ENCODE assay signal across 16 cellular contexts in the genomic region with DNA sequence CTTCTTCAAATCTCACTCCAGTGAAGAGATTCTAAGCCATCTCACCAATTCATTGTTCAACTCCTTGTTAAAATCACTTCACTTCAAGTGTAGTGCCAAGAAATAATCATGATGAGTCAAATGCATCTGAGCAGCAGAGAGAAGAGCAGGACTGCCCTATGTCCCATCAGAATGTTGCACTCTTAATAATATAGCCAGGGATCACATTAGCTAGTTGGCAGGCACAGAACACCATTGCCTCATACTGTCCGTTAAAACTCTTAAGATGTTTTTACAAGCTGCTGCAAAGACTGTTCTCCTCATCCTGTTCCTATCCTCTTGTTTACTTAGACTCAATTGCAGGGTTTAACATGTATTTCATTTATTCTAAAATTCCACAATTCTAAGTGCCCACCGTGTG.
DNase-seq lines count a peak whose midpoint lies in the region; ATAC-seq and TF ChIP-seq lines count a peak whose summit lies in the region.
"Had no signal": no experiment of that assay in that cellular context is flagged by ENCODE, and none has a peak within 500 bp of the region (broad histone marks: within the 10 kb centered on the region; RNA-seq: fewer than 3 reads in every experiment).

No MANE protein-coding gene starts in this region.

- H3K79me2 ChIP-seq in hepatocyte, result no peaks in the 10 kb centered on the region

- TF ChIP-seq POLR2A in thyroid gland (IDR thresholded peaks at IDR 0.05), result no peak

- DNase-seq in LHCN-M2 (ENCODE audit: low read depth), result peak; percentile 39
- DNase-seq in cardiac fibroblast (ENCODE audit: low read depth in 2 of 2), result peak; percentile 75 to 82
- DNase-seq in hepatocyte (ENCODE audit: low spot score), result peak; percentile 16
- peak; percentile 34 to 46 for DNase-seq in thyroid gland
- no peak for DNase-seq in head of caudate nucleus
- no peak for DNase-seq in NCI-H1092 treated with DMSO at 0.1 percent for 48 hours (lab: John Stamatoyannopoulos, UW)
- no peak for DNase-seq in NCI-H146 treated with DMSO at 0.1 percent for 48 hours (lab: John Stamatoyannopoulos, UW; ENCODE audit: unreplicated experiment)
- DNase-seq: activated CD4-positive, alpha-beta T cell treated with anti-CD3 and anti-CD28 coated beads for 4 hours; activated T-cell treated with anti-CD3 and anti-CD28 coated beads, Interleukin-2, amount 50 U/mL, for 1 hour; amniotic stem cell; Caco-2; naive thymus-derived CD8-positive, alpha-beta T cell; NCI-H510A treated with DMSO at 0.1 percent for 48 hours; T-helper 1 cell had no signal

- no peaks in the 10 kb centered on the region for H4K20me1 ChIP-seq in hepatocyte (ENCODE audit: insufficient read depth, poor library complexity, severe bottlenecking)

- H3K36me3 ChIP-seq in hepatocyte (replicated peaks; ENCODE audit: insufficient read depth, low read depth), result no peaks in the 10 kb centered on the region
- no peaks in the 10 kb centered on the region for H3K36me3 ChIP-seq in thyroid gland

- H3K27ac ChIP-seq in hepatocyte (no peak overlapping the region), thyroid gland (peak overlapping the region; percentile 38 to 63 (median 47))

- H3K4me3 ChIP-seq in cardiac fibroblast (replicated peaks in 1 of 2; ENCODE audit: low read depth in 2 of 2, low read length in 2 of 2) (no peak overlapping the region), hepatocyte (no peak overlapping the region), thyroid gland (replicated peaks in 1 of 3) (no peak overlapping the region)
- H3K4me3 ChIP-seq: skin epidermis had no signal

- no peak for TF ChIP-seq CTCF in cardiac fibroblast (IDR thresholded peaks at IDR 0.05; ENCODE audit: low read depth, low read length)
- TF ChIP-seq CTCF in hepatocyte (IDR thresholded peaks at IDR 0.05; ENCODE audit: poor library complexity), result no peak
- TF ChIP-seq CTCF in thyroid gland (IDR thresholded peaks at IDR 0.05), result no peak

- ATAC-seq in GM21447 (IDR thresholded peaks at IDR 0.05; ENCODE audit: unreplicated experiment), result no peak
- ATAC-seq: naive thymus-derived CD8-positive, alpha-beta T cell had no signal

- H3K9me3 ChIP-seq in hepatocyte (ENCODE audit: low read depth) (no peaks in the 10 kb centered on the region), thyroid gland (no peaks in the 10 kb centered on the region)
- H3K9me3 ChIP-seq: Caco-2 had no signal

- H2AFZ ChIP-seq in hepatocyte, result no peak overlapping the region

- H3K4me2 ChIP-seq in hepatocyte, result no peak overlapping the region

- H3K4me1 ChIP-seq in hepatocyte (ENCODE audit: insufficient read depth), result peaks cover 7% of the 10 kb centered on the region
- H3K4me1 ChIP-seq in thyroid gland, result peaks cover 16 to 44% of the 10 kb centered on the region in 2 donors

- intact Hi-C loops in thyroid gland (cut with DNase I), result no loop called here
- intact Hi-C loops in head of caudate nucleus (cut with DNase I), result no loop called here

- no peaks in the 10 kb centered on the region for H3K9me2 ChIP-seq in hepatocyte (replicated peaks; ENCODE audit: insufficient read depth)

- WGBS in hepatocyte (ENCODE audit: low lambda C conversion rate, missing lambda C conversion rate), result 40% methylated on average over 2 of the region's 2 CpGs
- 18 to 34% methylated on average over 2 of the region's 2 CpGs for WGBS in thyroid gland, 2 donors

- H3K27me3 ChIP-seq in hepatocyte (no peaks in the 10 kb centered on the region), thyroid gland (no peaks in the 10 kb centered on the region)

Comparison
In these comparisons a context has a peak if more than half of its experiments do, and no peak if none do; other contexts are left out.
1. DNase-seq: peak in LHCN-M2 (single experiment), cardiac fibroblast (2 of 2), hepatocyte (single experiment) and thyroid gland (2 of 2); none in head of caudate nucleus (0 of 42), NCI-H1092 treated with DMSO at 0.1 percent for 48 hours (single experiment) and NCI-H146 treated with DMSO at 0.1 percent for 48 hours (single experiment).